Comparison of ENCODE assay signal across 1 cellular context in the genomic region with DNA sequence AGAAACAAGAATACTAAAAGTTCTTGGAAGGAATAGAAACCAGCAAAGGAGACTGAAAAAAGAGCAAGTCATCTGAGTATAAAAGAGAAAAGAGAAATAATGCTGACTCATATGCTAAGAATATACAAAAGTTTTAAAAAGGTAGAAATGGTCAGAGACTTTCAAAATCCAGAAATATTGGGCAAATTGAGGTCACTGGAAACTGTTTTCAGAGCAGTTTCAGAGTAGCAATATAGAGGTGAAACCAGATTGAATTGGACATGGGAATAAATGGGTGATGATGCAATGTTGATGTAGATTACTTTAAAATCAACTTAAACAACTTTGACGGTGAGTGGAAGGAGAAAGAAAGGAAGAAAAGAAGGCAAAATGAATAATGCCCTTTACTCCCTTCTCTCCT.
A peak's percentile ranks its signal among the peaks of the same experiment; 100 is the strongest.
TF ChIP-seq lines count a peak whose summit lies in the region.

No MANE protein-coding gene starts in this region.

TF ChIP-seq in K562, 482 proteins besides CTCF, POLR2A, EP300 and RAD21 (continued from another document and continues in another):
- peak; percentile 15; the same call in 1 of the 2 replicates for TF ChIP-seq CHAMP1 (IDR thresholded peaks at IDR 0.05)
- TF ChIP-seq TAF7 (tag; IDR thresholded peaks at IDR 0.05): no peak
- peak; percentile 73 for TF ChIP-seq HDAC2 (IDR thresholded peaks at IDR 0.05)
- no peak for TF ChIP-seq NCOA6 (IDR thresholded peaks at IDR 0.05)
- peak; percentile 19 for TF ChIP-seq MEIS2 (IDR thresholded peaks at IDR 0.05; ENCODE audit: partially characterized antibody)
- no peak for TF ChIP-seq SAP30 (IDR thresholded peaks at IDR 0.05; ENCODE audit: borderline replicate concordance, insufficient read depth, low read depth, low read length, poor library complexity, severe bottlenecking)
- TF ChIP-seq, protein P1, sequence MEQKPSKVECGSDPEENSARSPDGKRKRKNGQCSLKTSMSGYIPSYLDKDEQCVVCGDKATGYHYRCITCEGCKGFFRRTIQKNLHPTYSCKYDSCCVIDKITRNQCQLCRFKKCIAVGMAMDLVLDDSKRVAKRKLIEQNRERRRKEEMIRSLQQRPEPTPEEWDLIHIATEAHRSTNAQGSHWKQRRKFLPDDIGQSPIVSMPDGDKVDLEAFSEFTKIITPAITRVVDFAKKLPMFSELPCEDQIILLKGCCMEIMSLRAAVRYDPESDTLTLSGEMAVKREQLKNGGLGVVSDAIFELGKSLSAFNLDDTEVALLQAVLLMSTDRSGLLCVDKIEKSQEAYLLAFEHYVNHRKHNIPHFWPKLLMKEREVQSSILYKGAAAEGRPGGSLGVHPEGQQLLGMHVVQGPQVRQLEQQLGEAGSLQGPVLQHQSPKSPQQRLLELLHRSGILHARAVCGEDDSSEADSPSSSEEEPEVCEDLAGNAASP (IDR thresholded peaks at IDR 0.05): no peak
- no peak for TF ChIP-seq RBBP5 (IDR thresholded peaks at IDR 0.05; ENCODE audit: borderline replicate concordance, insufficient read depth, low read length, poor library complexity, severe bottlenecking)
- peak; percentile 100 for TF ChIP-seq ATF3 (IDR thresholded peaks at IDR 0.05)
- peak; percentile 83; the same call in 1 of the 2 replicates for TF ChIP-seq ATF3 (CRISPR knock-in tag; conservative IDR thresholded peaks at IDR 0.05)
- peak; percentile 63; the same call in 1 of the 2 replicates for TF ChIP-seq LEF1 (IDR thresholded peaks at IDR 0.05)
- TF ChIP-seq, protein P2, sequence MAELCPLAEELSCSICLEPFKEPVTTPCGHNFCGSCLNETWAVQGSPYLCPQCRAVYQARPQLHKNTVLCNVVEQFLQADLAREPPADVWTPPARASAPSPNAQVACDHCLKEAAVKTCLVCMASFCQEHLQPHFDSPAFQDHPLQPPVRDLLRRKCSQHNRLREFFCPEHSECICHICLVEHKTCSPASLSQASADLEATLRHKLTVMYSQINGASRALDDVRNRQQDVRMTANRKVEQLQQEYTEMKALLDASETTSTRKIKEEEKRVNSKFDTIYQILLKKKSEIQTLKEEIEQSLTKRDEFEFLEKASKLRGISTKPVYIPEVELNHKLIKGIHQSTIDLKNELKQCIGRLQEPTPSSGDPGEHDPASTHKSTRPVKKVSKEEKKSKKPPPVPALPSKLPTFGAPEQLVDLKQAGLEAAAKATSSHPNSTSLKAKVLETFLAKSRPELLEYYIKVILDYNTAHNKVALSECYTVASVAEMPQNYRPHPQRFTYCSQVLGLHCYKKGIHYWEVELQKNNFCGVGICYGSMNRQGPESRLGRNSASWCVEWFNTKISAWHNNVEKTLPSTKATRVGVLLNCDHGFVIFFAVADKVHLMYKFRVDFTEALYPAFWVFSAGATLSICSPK (IDR thresholded peaks at IDR 0.05; ENCODE audit: borderline replicate concordance): 0 out of 2 replicates have a peak, but pooled peaks have one; percentile 29
- TF ChIP-seq CEBPB (tag; IDR thresholded peaks at IDR 0.05): peak; percentile 97
- 0 out of 2 replicates have a peak, but pooled peaks have one; percentile 17 for TF ChIP-seq ZNF444 (CRISPR knock-in tag; IDR thresholded peaks at IDR 0.05)
- TF ChIP-seq, protein P3, sequence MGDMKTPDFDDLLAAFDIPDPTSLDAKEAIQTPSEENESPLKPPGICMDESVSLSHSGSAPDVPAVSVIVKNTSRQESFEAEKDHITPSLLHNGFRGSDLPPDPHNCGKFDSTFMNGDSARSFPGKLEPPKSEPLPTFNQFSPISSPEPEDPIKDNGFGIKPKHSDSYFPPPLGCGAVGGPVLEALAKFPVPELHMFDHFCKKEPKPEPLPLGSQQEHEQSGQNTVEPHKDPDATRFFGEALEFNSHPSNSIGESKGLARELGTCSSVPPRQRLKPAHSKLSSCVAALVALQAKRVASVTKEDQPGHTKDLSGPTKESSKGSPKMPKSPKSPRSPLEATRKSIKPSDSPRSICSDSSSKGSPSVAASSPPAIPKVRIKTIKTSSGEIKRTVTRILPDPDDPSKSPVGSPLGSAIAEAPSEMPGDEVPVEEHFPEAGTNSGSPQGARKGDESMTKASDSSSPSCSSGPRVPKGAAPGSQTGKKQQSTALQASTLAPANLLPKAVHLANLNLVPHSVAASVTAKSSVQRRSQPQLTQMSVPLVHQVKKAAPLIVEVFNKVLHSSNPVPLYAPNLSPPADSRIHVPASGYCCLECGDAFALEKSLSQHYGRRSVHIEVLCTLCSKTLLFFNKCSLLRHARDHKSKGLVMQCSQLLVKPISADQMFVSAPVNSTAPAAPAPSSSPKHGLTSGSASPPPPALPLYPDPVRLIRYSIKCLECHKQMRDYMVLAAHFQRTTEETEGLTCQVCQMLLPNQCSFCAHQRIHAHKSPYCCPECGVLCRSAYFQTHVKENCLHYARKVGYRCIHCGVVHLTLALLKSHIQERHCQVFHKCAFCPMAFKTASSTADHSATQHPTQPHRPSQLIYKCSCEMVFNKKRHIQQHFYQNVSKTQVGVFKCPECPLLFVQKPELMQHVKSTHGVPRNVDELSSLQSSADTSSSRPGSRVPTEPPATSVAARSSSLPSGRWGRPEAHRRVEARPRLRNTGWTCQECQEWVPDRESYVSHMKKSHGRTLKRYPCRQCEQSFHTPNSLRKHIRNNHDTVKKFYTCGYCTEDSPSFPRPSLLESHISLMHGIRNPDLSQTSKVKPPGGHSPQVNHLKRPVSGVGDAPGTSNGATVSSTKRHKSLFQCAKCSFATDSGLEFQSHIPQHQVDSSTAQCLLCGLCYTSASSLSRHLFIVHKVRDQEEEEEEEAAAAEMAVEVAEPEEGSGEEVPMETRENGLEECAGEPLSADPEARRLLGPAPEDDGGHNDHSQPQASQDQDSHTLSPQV (IDR thresholded peaks at IDR 0.05): peak; percentile 93
- no peak for TF ChIP-seq ZNF146 (CRISPR knock-in tag; IDR thresholded peaks at IDR 0.05; ENCODE audit: unreplicated experiment)
- TF ChIP-seq SMARCE1 (IDR thresholded peaks at IDR 0.05): peak; percentile 79
- peak; percentile 72 for TF ChIP-seq SMARCC2 (IDR thresholded peaks at IDR 0.05; ENCODE audit: low read depth)
- TF ChIP-seq, protein P4, sequence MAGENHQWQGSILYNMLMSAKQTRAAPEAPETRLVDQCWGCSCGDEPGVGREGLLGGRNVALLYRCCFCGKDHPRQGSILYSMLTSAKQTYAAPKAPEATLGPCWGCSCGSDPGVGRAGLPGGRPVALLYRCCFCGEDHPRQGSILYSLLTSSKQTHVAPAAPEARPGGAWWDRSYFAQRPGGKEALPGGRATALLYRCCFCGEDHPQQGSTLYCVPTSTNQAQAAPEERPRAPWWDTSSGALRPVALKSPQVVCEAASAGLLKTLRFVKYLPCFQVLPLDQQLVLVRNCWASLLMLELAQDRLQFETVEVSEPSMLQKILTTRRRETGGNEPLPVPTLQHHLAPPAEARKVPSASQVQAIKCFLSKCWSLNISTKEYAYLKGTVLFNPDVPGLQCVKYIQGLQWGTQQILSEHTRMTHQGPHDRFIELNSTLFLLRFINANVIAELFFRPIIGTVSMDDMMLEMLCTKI (IDR thresholded peaks at IDR 0.05; ENCODE audit: partially characterized antibody): no peak
- TF ChIP-seq, protein P5, sequence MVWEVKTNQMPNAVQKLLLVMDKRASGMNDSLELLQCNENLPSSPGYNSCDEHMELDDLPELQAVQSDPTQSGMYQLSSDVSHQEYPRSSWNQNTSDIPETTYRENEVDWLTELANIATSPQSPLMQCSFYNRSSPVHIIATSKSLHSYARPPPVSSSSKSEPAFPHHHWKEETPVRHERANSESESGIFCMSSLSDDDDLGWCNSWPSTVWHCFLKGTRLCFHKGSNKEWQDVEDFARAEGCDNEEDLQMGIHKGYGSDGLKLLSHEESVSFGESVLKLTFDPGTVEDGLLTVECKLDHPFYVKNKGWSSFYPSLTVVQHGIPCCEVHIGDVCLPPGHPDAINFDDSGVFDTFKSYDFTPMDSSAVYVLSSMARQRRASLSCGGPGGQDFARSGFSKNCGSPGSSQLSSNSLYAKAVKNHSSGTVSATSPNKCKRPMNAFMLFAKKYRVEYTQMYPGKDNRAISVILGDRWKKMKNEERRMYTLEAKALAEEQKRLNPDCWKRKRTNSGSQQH (CRISPR knock-in tag; IDR thresholded peaks at IDR 0.05): peak; percentile 28; the same call in 1 of the 2 replicates
- peak; percentile 86 for TF ChIP-seq BRD9 (IDR thresholded peaks at IDR 0.05; ENCODE audit: low read depth, partially characterized antibody)
- TF ChIP-seq KDM1A (IDR thresholded peaks at IDR 0.05): peak; percentile 37 to 39; a peak in 1 of 4 replicates
- TF ChIP-seq ZNF507 (tag; conservative IDR thresholded peaks at IDR 0.05): no peak
- TF ChIP-seq ZFP91 (CRISPR knock-in tag; IDR thresholded peaks at IDR 0.05): no peak
- peak; percentile 41 for TF ChIP-seq TAF9B (IDR thresholded peaks at IDR 0.05; ENCODE audit: partially characterized antibody)
- 0 out of 4 replicates have a peak, but pooled peaks of 1 of the 2 experiments have one; percentile 3 for TF ChIP-seq MAZ (CRISPR knock-in tag; conservative IDR thresholded peaks at IDR 0.05 in 1 of 2, IDR thresholded peaks at IDR 0.05 in 1 of 2)
- 0 out of 2 replicates have a peak, but pooled peaks have one; percentile 36 for TF ChIP-seq CLOCK (CRISPR knock-in tag; IDR thresholded peaks at IDR 0.05; ENCODE audit: borderline replicate concordance)
- TF ChIP-seq NFE2L1 (tag; IDR thresholded peaks at IDR 0.05; ENCODE audit: borderline replicate concordance, low read depth): peak; percentile 97
